Comparison of ENCODE assay signal across 1 cellular context in the genomic region with DNA sequence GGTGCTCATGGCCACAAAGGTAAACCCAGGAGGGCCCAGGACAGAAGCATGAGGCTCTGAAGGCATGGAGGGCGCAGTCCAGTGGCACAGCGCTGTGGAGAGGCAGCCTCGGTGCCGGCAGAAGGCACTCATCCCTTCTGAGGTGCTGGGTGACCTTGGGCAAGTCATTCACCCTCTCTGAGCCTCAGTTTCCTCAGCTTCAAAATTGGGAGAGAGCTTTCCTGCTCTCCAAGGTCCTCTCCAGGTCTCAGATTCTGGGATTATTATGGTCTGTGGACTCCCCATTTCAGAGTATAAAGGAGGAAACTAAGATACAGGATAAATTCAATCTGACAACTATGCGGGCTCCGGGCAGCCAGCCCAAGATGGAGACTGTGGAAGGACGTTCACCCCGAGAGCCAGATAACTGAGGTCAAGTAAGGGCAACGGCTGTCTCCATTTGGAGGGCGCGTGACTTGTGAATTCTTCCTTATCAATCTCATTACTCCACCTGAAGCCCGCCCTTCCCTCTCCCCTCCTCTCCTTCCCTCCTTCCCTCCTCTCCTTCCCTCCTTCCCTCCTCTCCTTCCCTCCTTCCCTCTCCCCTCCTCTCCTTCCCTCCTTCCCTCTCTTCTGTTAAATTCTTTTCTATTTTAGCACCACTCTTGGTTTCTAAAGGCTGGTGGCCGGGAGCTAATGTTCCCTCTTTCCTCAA.
TF ChIP-seq lines count a peak whose summit lies in the region.

No MANE protein-coding gene starts in this region.

TF ChIP-seq in K562, 482 proteins besides CTCF, POLR2A, EP300 and RAD21 (continued from another document and continues in another):
- TF ChIP-seq, protein P1, sequence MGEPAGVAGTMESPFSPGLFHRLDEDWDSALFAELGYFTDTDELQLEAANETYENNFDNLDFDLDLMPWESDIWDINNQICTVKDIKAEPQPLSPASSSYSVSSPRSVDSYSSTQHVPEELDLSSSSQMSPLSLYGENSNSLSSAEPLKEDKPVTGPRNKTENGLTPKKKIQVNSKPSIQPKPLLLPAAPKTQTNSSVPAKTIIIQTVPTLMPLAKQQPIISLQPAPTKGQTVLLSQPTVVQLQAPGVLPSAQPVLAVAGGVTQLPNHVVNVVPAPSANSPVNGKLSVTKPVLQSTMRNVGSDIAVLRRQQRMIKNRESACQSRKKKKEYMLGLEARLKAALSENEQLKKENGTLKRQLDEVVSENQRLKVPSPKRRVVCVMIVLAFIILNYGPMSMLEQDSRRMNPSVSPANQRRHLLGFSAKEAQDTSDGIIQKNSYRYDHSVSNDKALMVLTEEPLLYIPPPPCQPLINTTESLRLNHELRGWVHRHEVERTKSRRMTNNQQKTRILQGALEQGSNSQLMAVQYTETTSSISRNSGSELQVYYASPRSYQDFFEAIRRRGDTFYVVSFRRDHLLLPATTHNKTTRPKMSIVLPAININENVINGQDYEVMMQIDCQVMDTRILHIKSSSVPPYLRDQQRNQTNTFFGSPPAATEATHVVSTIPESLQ (CRISPR knock-in tag; IDR thresholded peaks at IDR 0.05), result no peak
- TF ChIP-seq ZNF766 (CRISPR knock-in tag; conservative IDR thresholded peaks at IDR 0.05) (peak; percentile 76), PRDM10 (IDR thresholded peaks at IDR 0.05; ENCODE audit: partially characterized antibody) (no peak), YY1 (IDR thresholded peaks at IDR 0.05; ENCODE audit: borderline replicate concordance in 1 of 3, control insufficient read depth in 1 of 3, extremely low read depth in 1 of 3, insufficient read depth in 3 of 3, insufficient read length in 1 of 3, insufficient replicate concordance in 2 of 3, low read depth in 1 of 3, low read length in 2 of 3) (peak in 2 of 3 experiments; percentile 29 to 43), AFF1 (IDR thresholded peaks at IDR 0.05; ENCODE audit: low read depth in 1 of 2, partially characterized antibody in 2 of 2) (peak in 1 of 2 experiments; percentile 71), NR1H2 (CRISPR knock-in tag; IDR thresholded peaks at IDR 0.05) (0 out of 2 replicates have a peak, but pooled peaks have one; percentile 50), SRSF9 (IDR thresholded peaks at IDR 0.05; ENCODE audit: borderline replicate concordance, low read depth, low read length) (no peak), UBTF (IDR thresholded peaks at IDR 0.05; ENCODE audit: borderline replicate concordance in 1 of 2, low read depth in 2 of 2, low read length in 2 of 2) (no peak), KLF13 (tag; IDR thresholded peaks at IDR 0.05; ENCODE audit: borderline replicate concordance, low read depth) (no peak), HDAC1 (IDR thresholded peaks at IDR 0.05) (peak in 1 of 2 experiments; percentile 32; a peak in 1 of 4 replicates), ZNF696 (CRISPR knock-in tag; conservative IDR thresholded peaks at IDR 0.05) (0 out of 2 replicates have a peak, but pooled peaks have one; percentile 49), ZNF354B (CRISPR knock-in tag; IDR thresholded peaks at IDR 0.05) (peak; percentile 31; the same call in 1 of the 2 replicates), SNIP1 (IDR thresholded peaks at IDR 0.05; ENCODE audit: low read depth) (no peak), HDAC8 (tag; IDR thresholded peaks at IDR 0.05) (peak; percentile 40; the same call in 1 of the 2 replicates), ZNF551 (CRISPR knock-in tag; IDR thresholded peaks at IDR 0.05) (no peak), ZNF395 (CRISPR knock-in tag; IDR thresholded peaks at IDR 0.05) (no peak), ARID2 (IDR thresholded peaks at IDR 0.05) (no peak), BACH1 (tag; IDR thresholded peaks at IDR 0.05) (no peak), ESRRA (IDR thresholded peaks at IDR 0.05; ENCODE audit: borderline replicate concordance, low read depth) (peak; percentile 89), ZNF449 (CRISPR knock-in tag; IDR thresholded peaks at IDR 0.05) (peak; percentile 67; the same call in 1 of the 2 replicates)
- TF ChIP-seq, protein P2, sequence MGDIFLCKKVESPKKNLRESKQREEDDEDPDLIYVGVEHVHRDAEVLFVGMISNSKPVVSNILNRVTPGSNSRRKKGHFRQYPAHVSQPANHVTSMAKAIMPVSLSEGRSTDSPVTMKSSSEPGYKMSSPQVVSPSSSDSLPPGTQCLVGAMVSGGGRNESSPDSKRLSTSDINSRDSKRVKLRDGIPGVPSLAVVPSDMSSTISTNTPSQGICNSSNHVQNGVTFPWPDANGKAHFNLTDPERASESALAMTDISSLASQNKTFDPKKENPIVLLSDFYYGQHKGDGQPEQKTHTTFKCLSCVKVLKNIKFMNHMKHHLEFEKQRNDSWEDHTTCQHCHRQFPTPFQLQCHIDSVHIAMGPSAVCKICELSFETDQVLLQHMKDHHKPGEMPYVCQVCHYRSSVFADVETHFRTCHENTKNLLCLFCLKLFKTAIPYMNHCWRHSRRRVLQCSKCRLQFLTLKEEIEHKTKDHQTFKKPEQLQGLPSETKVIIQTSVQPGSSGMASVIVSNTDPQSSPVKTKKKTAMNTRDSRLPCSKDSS (IDR thresholded peaks at IDR 0.05; ENCODE audit: low read depth, partially characterized antibody), result no peak
- TF ChIP-seq, protein P3, sequence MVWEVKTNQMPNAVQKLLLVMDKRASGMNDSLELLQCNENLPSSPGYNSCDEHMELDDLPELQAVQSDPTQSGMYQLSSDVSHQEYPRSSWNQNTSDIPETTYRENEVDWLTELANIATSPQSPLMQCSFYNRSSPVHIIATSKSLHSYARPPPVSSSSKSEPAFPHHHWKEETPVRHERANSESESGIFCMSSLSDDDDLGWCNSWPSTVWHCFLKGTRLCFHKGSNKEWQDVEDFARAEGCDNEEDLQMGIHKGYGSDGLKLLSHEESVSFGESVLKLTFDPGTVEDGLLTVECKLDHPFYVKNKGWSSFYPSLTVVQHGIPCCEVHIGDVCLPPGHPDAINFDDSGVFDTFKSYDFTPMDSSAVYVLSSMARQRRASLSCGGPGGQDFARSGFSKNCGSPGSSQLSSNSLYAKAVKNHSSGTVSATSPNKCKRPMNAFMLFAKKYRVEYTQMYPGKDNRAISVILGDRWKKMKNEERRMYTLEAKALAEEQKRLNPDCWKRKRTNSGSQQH (CRISPR knock-in tag; IDR thresholded peaks at IDR 0.05), result no peak
- TF ChIP-seq, protein P4, sequence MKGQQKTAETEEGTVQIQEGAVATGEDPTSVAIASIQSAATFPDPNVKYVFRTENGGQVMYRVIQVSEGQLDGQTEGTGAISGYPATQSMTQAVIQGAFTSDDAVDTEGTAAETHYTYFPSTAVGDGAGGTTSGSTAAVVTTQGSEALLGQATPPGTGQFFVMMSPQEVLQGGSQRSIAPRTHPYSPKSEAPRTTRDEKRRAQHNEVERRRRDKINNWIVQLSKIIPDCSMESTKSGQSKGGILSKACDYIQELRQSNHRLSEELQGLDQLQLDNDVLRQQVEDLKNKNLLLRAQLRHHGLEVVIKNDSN (CRISPR knock-in tag; IDR thresholded peaks at IDR 0.05), result peak; percentile 47; the same call in 1 of the 2 replicates
- TF ChIP-seq, protein P5, sequence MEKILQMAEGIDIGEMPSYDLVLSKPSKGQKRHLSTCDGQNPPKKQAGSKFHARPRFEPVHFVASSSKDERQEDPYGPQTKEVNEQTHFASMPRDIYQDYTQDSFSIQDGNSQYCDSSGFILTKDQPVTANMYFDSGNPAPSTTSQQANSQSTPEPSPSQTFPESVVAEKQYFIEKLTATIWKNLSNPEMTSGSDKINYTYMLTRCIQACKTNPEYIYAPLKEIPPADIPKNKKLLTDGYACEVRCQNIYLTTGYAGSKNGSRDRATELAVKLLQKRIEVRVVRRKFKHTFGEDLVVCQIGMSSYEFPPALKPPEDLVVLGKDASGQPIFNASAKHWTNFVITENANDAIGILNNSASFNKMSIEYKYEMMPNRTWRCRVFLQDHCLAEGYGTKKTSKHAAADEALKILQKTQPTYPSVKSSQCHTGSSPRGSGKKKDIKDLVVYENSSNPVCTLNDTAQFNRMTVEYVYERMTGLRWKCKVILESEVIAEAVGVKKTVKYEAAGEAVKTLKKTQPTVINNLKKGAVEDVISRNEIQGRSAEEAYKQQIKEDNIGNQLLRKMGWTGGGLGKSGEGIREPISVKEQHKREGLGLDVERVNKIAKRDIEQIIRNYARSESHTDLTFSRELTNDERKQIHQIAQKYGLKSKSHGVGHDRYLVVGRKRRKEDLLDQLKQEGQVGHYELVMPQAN (IDR thresholded peaks at IDR 0.05; ENCODE audit: borderline replicate concordance), result no peak
